In genomic region chr5:68129364-68129763, GRCh38 we compare ENCODE assay signal across 34 cellular contexts.
"Had no signal": no experiment of that assay in that cellular context is flagged by ENCODE, and none has a peak within 500 bp of the region (broad histone marks: within the 10 kb centered on the region; RNA-seq: fewer than 3 reads in every experiment).

No MANE protein-coding gene starts in this region.

- H3K4me3 ChIP-seq: adrenal gland, ascending aorta, body of pancreas, breast epithelium, cardiac muscle cell had no signal

- ATAC-seq: activated naive CD4-positive, alpha-beta T cell treated with anti-CD3 and anti-CD28 coated beads, Interleukin-2, amount 50 U/mL, for 72 hours; activated naive CD8-positive, alpha-beta T cell treated with anti-CD3 and anti-CD28 coated beads, Interleukin-2, amount 50 U/mL, for 24 hours; activated T-cell treated with anti-CD3 and anti-CD28 coated beads, Interleukin-2, amount 50 U/mL, for 4 hours; activated T-cell treated with anti-CD3 and anti-CD28 coated beads, Interleukin-2, amount 50 U/mL, for 72 hours; activated T-helper 17 cell treated with anti-CD3 and anti-CD28 coated beads, Interleukin-2, amount 50 U/mL, for 72 hours; body of pancreas had no signal

- H3K4me1 ChIP-seq: adrenal gland, ascending aorta, body of pancreas, breast epithelium had no signal

- H3K9me3 ChIP-seq: adrenal gland, ascending aorta, body of pancreas, breast epithelium had no signal

- FAIRE-seq: astrocyte, bronchial epithelial cell had no signal

- DNase-seq: activated effector memory CD4-positive, alpha-beta T cell treated with anti-CD3 and anti-CD28 coated beads, Interleukin-2, amount 50 U/mL, for 16 hours; activated effector memory CD4-positive, alpha-beta T cell treated with Interleukin-2 at 50 U/mL for 16 hours; activated gamma-delta T cell; activated gamma-delta T cell treated with Interleukin-2 at 50 U/mL for 16 hours; activated naive CD4-positive, alpha-beta T cell treated with anti-CD3 and anti-CD28 coated beads for 36 hours; activated naive CD4-positive, alpha-beta T cell treated with anti-CD3 and anti-CD28 coated beads, Interleukin-2, amount 10 ng/mL, durations not matched to agents 7 days and 5 days; activated naive CD4-positive, alpha-beta T cell treated with anti-CD3 and anti-CD28 coated beads, Interleukin-2, amount 50 U/mL, for 16 hours; activated naive CD4-positive, alpha-beta T cell treated with Interleukin-2 at 50 U/mL for 16 hours; activated naive CD8-positive, alpha-beta T cell treated with anti-CD3 and anti-CD28 coated beads for 36 hours; activated naive CD8-positive, alpha-beta T cell treated with anti-CD3 and anti-CD28 coated beads, Interleukin-2, amount 10 ng/mL, durations not matched to agents 7 days and 5 days; activated naive CD8-positive, alpha-beta T cell treated with anti-CD3 and anti-CD28 coated beads, Interleukin-2, amount 50 U/mL, for 24 hours; activated T-cell treated with anti-CD3 and anti-CD28 coated beads for 4 hours; activated T-cell treated with anti-CD3 and anti-CD28 coated beads, Interleukin-2, amount 50 U/mL, for 1 hour; activated T-cell treated with anti-CD3 and anti-CD28 coated beads, Interleukin-2, amount 50 U/mL, for 24 hours; activated T-cell treated with anti-CD3 and anti-CD28 coated beads, Interleukin-2, amount 50 U/mL, for 4 hours; activated T-cell treated with anti-CD3 and anti-CD28 coated beads, Interleukin-2, amount 50 U/mL, for 48 hours; activated T-cell treated with anti-CD3 and anti-CD28 coated beads, Interleukin-2, amount 50 U/mL, for 72 hours; adrenal gland; amniotic stem cell; amygdala; anterior cingulate cortex; aorta; body of pancreas; brain microvascular endothelial cell; caudate nucleus; central memory CD4-positive, alpha-beta T cell; cerebellar nuclear complex had no signal

- H3K36me3 ChIP-seq: adrenal gland, ascending aorta, brain microvascular endothelial cell, breast epithelium, cardiac muscle cell had no signal

- H3K27me3 ChIP-seq: adrenal gland, ascending aorta, body of pancreas, brain microvascular endothelial cell, breast epithelium, cardiac muscle cell had no signal

- H3K27ac ChIP-seq: adrenal gland, ascending aorta, body of pancreas, brain microvascular endothelial cell, breast epithelium, cardiac muscle cell had no signal
